ENCODE assay signal across 1 cellular context in genomic region chr22:37846433-37846832, GRCh38.
TF ChIP-seq lines count a peak whose summit lies in the region.

No MANE protein-coding gene starts in this region.

TF ChIP-seq in K562, 482 proteins besides CTCF, POLR2A, EP300 and RAD21:
- peak; percentile 70 for TF ChIP-seq ZNF121 (CRISPR knock-in tag; conservative IDR thresholded peaks at IDR 0.05)
- TF ChIP-seq, protein P1, sequence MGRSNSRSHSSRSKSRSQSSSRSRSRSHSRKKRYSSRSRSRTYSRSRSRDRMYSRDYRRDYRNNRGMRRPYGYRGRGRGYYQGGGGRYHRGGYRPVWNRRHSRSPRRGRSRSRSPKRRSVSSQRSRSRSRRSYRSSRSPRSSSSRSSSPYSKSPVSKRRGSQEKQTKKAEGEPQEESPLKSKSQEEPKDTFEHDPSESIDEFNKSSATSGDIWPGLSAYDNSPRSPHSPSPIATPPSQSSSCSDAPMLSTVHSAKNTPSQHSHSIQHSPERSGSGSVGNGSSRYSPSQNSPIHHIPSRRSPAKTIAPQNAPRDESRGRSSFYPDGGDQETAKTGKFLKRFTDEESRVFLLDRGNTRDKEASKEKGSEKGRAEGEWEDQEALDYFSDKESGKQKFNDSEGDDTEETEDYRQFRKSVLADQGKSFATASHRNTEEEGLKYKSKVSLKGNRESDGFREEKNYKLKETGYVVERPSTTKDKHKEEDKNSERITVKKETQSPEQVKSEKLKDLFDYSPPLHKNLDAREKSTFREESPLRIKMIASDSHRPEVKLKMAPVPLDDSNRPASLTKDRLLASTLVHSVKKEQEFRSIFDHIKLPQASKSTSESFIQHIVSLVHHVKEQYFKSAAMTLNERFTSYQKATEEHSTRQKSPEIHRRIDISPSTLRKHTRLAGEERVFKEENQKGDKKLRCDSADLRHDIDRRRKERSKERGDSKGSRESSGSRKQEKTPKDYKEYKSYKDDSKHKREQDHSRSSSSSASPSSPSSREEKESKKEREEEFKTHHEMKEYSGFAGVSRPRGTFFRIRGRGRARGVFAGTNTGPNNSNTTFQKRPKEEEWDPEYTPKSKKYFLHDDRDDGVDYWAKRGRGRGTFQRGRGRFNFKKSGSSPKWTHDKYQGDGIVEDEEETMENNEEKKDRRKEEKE (IDR thresholded peaks at IDR 0.05; ENCODE audit: borderline replicate concordance in 1 of 2, control insufficient read depth in 1 of 2, low read depth in 2 of 2, low read length in 1 of 2), result no peak
TF ChIP-seq in K562: peak in this region for 1.
